12 cellular contexts compared by ENCODE assay signal in the genomic region with DNA sequence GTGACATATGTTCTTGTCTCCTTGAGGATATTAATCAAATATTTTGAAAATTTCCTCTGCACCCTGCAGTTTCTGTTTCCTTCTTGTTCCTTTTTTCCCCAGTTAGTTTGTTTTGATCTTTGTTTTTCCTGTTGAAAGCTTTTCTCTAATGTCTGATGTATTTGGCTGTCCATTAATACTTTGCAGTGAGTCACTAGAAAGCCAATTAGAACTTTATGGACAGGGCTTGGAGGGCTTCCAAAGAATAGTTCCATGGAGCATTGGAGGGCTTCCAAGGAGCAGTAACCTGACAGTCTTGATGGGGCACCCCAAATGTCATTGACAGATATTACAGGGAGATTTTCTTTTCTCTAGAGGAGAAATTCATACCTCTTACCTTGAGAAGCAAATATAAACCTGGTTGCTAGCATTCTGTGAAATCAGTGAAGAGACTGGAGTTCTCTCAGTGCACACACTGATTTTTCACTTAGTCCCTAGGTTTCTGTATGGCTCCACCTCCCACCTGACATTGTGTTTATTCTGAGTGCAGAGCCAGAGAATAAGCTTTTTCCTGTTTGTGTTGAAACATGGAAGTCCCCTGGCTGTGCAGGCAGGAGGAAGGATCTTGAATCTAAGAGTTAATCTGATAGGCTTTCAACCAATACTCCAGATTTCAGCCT. TPM values are rescaled to one million over a fixed set of nuclear protein-coding genes. Genes with fewer than 3 reads are reported as not detected.
DNase-seq lines count a peak whose midpoint lies in the region; ATAC-seq, FAIRE-seq and TF ChIP-seq lines count a peak whose summit lies in the region.
"Had no signal": no experiment of that assay in that cellular context is flagged by ENCODE, and none has a peak within 500 bp of the region (broad histone marks: within the 10 kb centered on the region; RNA-seq: fewer than 3 reads in every experiment).

No MANE protein-coding gene starts in this region.

- H3K27me3 ChIP-seq in upper lobe of left lung = no peaks in the 10 kb centered on the region

- ATAC-seq in upper lobe of left lung (ENCODE audit: low FRiP score in 2 of 2) = no peak
- no peak for ATAC-seq in HG02852 (IDR thresholded peaks at IDR 0.05; ENCODE audit: unreplicated experiment)
- ATAC-seq in GM19463 (IDR thresholded peaks at IDR 0.05; ENCODE audit: unreplicated experiment) = no peak

- DNase-seq in NCI-H748 (lab: John Stamatoyannopoulos, UW; ENCODE audit: unreplicated experiment) = peak; percentile 33
- no peak for DNase-seq in NCI-H748 treated with DMSO at 0.1 percent for 48 hours (lab: John Stamatoyannopoulos, UW)
- DNase-seq in upper lobe of left lung = no peak
- no peak for DNase-seq in stimulated activated CD4-positive, alpha-beta T cell treated with anti-CD3 and anti-CD28 coated beads, Interleukin-4, amount 100 ng/mL, for 24 hours
- DNase-seq: activated effector memory CD4-positive, alpha-beta T cell treated with anti-CD3 and anti-CD28 coated beads, Interleukin-2, amount 50 U/mL, for 16 hours; NCI-H510A; stimulated activated CD4-positive, alpha-beta T cell treated with anti-CD3 and anti-CD28 coated beads, Interleukin-2, amount 100 ng/mL, for 48 hours had no signal

- no peak for TF ChIP-seq POLR2A in upper lobe of left lung (IDR thresholded peaks at IDR 0.05)

- FAIRE-seq in islet of Langerhans (lab: Jason Lieb, UNC) = peak; percentile 98

- H3K36me3 ChIP-seq in upper lobe of left lung = no peaks in the 10 kb centered on the region

- peak overlapping the region in 3 of 5 experiments; percentile 1 to 7 (median 1) for H3K4me3 Mint-ChIP-seq in brain

- no peaks in the 10 kb centered on the region for H3K9me3 ChIP-seq in upper lobe of left lung

- TF ChIP-seq CTCF in brain (conservative IDR thresholded peaks at IDR 0.05) (no peak), upper lobe of left lung (IDR thresholded peaks at IDR 0.05) (no peak)

- no peaks in the 10 kb centered on the region for H3K36me3 Mint-ChIP-seq in brain

- H3K27me3 Mint-ChIP-seq in brain = peaks cover 6% of the 10 kb centered on the region

- no peak overlapping the region for H3K4me3 ChIP-seq in upper lobe of left lung

- H3K4me1 Mint-ChIP-seq in brain = peaks cover 36% of the 10 kb centered on the region

- no peak for TF ChIP-seq EP300 in upper lobe of left lung (IDR thresholded peaks at IDR 0.05)

- H3K4me1 ChIP-seq in upper lobe of left lung = peaks cover 0 to 17% (median 8%) of the 10 kb centered on the region in 4 donors

- peak overlapping the region in 3 of 5 experiments; percentile 16 to 84 (median 35) for H3K27ac Mint-ChIP-seq in brain

- peak overlapping the region in 3 of 4 donors; percentile 1 to 51 (median 45) for H3K27ac ChIP-seq in upper lobe of left lung

- no peaks in the 10 kb centered on the region for H3K9me3 Mint-ChIP-seq in brain

RNA-seq across cellular contexts. Expression of gene SPARCL1, which starts 26.5 kb away (rescaled TPM):
- 345 TPM for polyA plus RNA-seq in brain (ENCODE audit: insufficient read depth, low read depth, low replicate concordance)
- 100 to 1,000 TPM; 145 to 406 (median 343) TPM for total RNA-seq in upper lobe of left lung
- polyA plus RNA-seq: AG04450 had no signal
